12 cellular contexts compared by ENCODE assay signal in the genomic region with DNA sequence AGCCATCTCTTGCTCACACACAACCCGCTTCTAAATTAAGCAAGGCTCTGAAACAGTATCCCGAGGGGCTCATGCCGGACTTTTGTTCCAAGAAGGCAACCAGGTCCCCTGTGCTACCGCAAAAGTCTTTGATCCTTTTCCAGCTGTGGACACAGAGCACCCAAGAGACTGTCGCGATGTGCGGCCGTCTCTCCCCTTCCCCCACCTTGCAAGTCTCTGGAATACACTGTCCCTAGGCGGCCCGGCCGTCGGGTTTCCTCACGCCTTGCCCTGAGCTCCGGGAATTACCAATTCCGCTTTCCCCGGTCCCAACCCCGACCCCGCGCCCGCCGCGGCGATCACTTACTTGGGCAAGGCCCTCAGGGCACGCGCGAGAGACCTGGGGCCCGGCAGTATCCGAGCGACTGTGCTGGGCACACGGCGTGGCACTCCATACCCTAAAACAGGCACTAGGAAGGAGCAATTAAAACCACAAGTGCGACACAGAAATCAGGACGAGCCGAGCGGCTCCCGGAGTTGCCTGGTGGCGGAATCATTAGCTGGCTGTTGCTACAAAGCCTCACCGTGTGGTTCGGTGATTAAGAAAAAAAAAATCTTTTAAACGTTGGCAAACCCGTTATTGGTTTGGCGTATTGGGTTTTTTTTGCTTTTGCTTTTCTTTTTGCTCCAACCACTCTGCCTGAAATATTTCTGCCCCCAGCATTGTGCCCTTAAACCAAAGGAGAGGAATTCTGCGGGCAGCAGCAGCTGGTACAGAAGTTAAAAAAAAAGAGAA. TPM values are rescaled to one million over a fixed set of nuclear protein-coding genes. Genes with fewer than 3 reads are reported as not detected.
A peak's percentile ranks its signal among the peaks of the same experiment; 100 is the strongest.
DNase-seq lines count a peak whose midpoint lies in the region; ATAC-seq and TF ChIP-seq lines count a peak whose summit lies in the region.
"Had no signal": no experiment of that assay in that cellular context is flagged by ENCODE, and none has a peak within 500 bp of the region (broad histone marks: within the 10 kb centered on the region; RNA-seq: fewer than 3 reads in every experiment).

No MANE protein-coding gene starts in this region.

- ATAC-seq in HG03432 (IDR thresholded peaks at IDR 0.05; ENCODE audit: unreplicated experiment), result no peak
- ATAC-seq: A549 had no signal

- H3K79me2 ChIP-seq in MM.1S (ENCODE audit: low read length) (no peaks in the 10 kb centered on the region), osteoblast (ENCODE audit: insufficient read depth, low read length) (peaks cover 17% of the 10 kb centered on the region)

- no peak overlapping the region for H3K27ac Mint-ChIP-seq in dendritic cell treated with granulocyte-macrophage colony-stimulating factor and Interleukin-4, amounts not matched to agents 40 ng/mL and 50 ng/mL, for 4 days

- peak overlapping the region; percentile 98 for H3K4me2 ChIP-seq in MM.1S (ENCODE audit: low read depth, low read length)
- H3K4me2 ChIP-seq in osteoblast (ENCODE audit: insufficient read depth, low read length), result peak overlapping the region; percentile 93
- H3K4me2 ChIP-seq: A549 had no signal

- H3K36me3 ChIP-seq in MM.1S (replicated peaks; ENCODE audit: insufficient read depth, low read length), result no peaks in the 10 kb centered on the region
- no peaks in the 10 kb centered on the region for H3K36me3 ChIP-seq in osteoblast (ENCODE audit: insufficient read depth, low read length)
- no peaks in the 10 kb centered on the region for H3K36me3 ChIP-seq in effector memory CD4-positive, alpha-beta T cell (ENCODE audit: control insufficient read depth, insufficient read depth, low read length)
- H3K36me3 ChIP-seq: Peyer's patch had no signal

- intact Hi-C loops in dendritic cell treated with granulocyte-macrophage colony-stimulating factor and Interleukin-4, amounts not matched to agents 40 ng/mL and 50 ng/mL, for 4 days (cut with micrococcal nuclease), result loop anchor here (5.0 kb wide), 1 partner anchor 126 kb away; no protein-coding TSS in a partner anchor

- H3K36me3 Mint-ChIP-seq in dendritic cell treated with granulocyte-macrophage colony-stimulating factor and Interleukin-4, amounts not matched to agents 40 ng/mL and 50 ng/mL, for 4 days (ENCODE audit: low read depth), result no peaks in the 10 kb centered on the region

- H3K9me3 ChIP-seq in MM.1S (replicated peaks; ENCODE audit: insufficient read depth, low read length), result no peaks in the 10 kb centered on the region
- no peaks in the 10 kb centered on the region for H3K9me3 ChIP-seq in osteoblast (ENCODE audit: low read depth, low read length)
- H3K9me3 ChIP-seq in effector memory CD4-positive, alpha-beta T cell (ENCODE audit: control insufficient read depth, low read length), result no peaks in the 10 kb centered on the region
- H3K9me3 ChIP-seq: A549 had no signal

- H3K9me2 ChIP-seq in MM.1S (replicated peaks; ENCODE audit: insufficient read depth, low read length), result no peaks in the 10 kb centered on the region

- H3F3A ChIP-seq in MM.1S (ENCODE audit: insufficient read depth, low read length), result no peaks in the 10 kb centered on the region

- no peak overlapping the region for H3K27ac ChIP-seq in MM.1S (ENCODE audit: low read length)
- peak overlapping the region; percentile 23 for H3K27ac ChIP-seq in osteoblast (ENCODE audit: low read depth, low read length)
- no peak overlapping the region for H3K27ac ChIP-seq in effector memory CD4-positive, alpha-beta T cell (ENCODE audit: insufficient read depth, low read length, poor library complexity, severe bottlenecking)
- H3K27ac ChIP-seq: A549, Peyer's patch had no signal

- H3K9ac ChIP-seq in MM.1S (ENCODE audit: low read length), result no peak overlapping the region

- no peak for TF ChIP-seq CTCF in MM.1S (IDR thresholded peaks at IDR 0.05; ENCODE audit: low read length)
- no peak for TF ChIP-seq CTCF in osteoblast (IDR thresholded peaks at IDR 0.05; ENCODE audit: extremely low read depth, low read depth, low read length)

- H4K20me1 ChIP-seq in MM.1S (ENCODE audit: insufficient read depth, low read length) (no peaks in the 10 kb centered on the region), osteoblast (ENCODE audit: insufficient read depth, low read length) (no peaks in the 10 kb centered on the region)

- DNase-seq in NCI-H146 (lab: John Stamatoyannopoulos, UW), result peak; percentile 49
- no peak for DNase-seq in NCI-H146 treated with DMSO at 0.1 percent for 48 hours (lab: John Stamatoyannopoulos, UW; ENCODE audit: unreplicated experiment)
- no peak for DNase-seq in MM.1S
- peak; percentile 93 for DNase-seq in osteoblast (ENCODE audit: insufficient read length, low spot score, missing footprints)
- no peak for DNase-seq in LoVo (ENCODE audit: low spot score)
- DNase-seq in effector memory CD4-positive, alpha-beta T cell, result no peak
- DNase-seq: activated CD8-positive, alpha-beta memory T cell treated with anti-CD3 and anti-CD28 coated beads for 24 hours; Peyer's patch had no signal

- H3K4me3 Mint-ChIP-seq in dendritic cell treated with granulocyte-macrophage colony-stimulating factor and Interleukin-4, amounts not matched to agents 40 ng/mL and 50 ng/mL, for 4 days, result peak overlapping the region; percentile 37

- H2AFZ ChIP-seq in MM.1S (ENCODE audit: low read length) (peak overlapping the region; percentile 49), osteoblast (ENCODE audit: low read length) (peak overlapping the region; percentile 91)

- peaks cover 72% of the 10 kb centered on the region for H3K4me1 Mint-ChIP-seq in dendritic cell treated with granulocyte-macrophage colony-stimulating factor and Interleukin-4, amounts not matched to agents 40 ng/mL and 50 ng/mL, for 4 days (ENCODE audit: low read depth)

- H3K4me1 ChIP-seq in MM.1S (ENCODE audit: low read length) (0 out of 2 replicates have a peak, but pooled peaks cover 6% of the 10 kb centered on the region), osteoblast (ENCODE audit: insufficient read depth, low read length) (peaks cover 35% of the 10 kb centered on the region)
- peaks cover 45% of the 10 kb centered on the region for H3K4me1 ChIP-seq in effector memory CD4-positive, alpha-beta T cell (ENCODE audit: control insufficient read depth, insufficient read depth, low read length, poor library complexity, severe bottlenecking)
- H3K4me1 ChIP-seq: A549 had no signal

- H3K27me3 Mint-ChIP-seq in dendritic cell treated with granulocyte-macrophage colony-stimulating factor and Interleukin-4, amounts not matched to agents 40 ng/mL and 50 ng/mL, for 4 days, result peaks cover 98% of the 10 kb centered on the region

- no peaks in the 10 kb centered on the region for H3K9me3 Mint-ChIP-seq in dendritic cell treated with granulocyte-macrophage colony-stimulating factor and Interleukin-4, amounts not matched to agents 40 ng/mL and 50 ng/mL, for 4 days

- H3K27me3 ChIP-seq in MM.1S (replicated peaks; ENCODE audit: insufficient read depth, low read length), result peaks cover 66% of the 10 kb centered on the region
- peaks cover 24% of the 10 kb centered on the region for H3K27me3 ChIP-seq in osteoblast (ENCODE audit: insufficient read depth, low read length)
- peaks cover 88% of the 10 kb centered on the region for H3K27me3 ChIP-seq in effector memory CD4-positive, alpha-beta T cell (replicated peaks; ENCODE audit: control insufficient read depth, insufficient read depth, low read length, poor library complexity, severe bottlenecking)

- H3K4me3 ChIP-seq in MM.1S (ENCODE audit: low read length) (peak overlapping the region; percentile 75), osteoblast (ENCODE audit: insufficient read depth, low read length) (peak overlapping the region; percentile 78)
- H3K4me3 ChIP-seq in effector memory CD4-positive, alpha-beta T cell (ENCODE audit: insufficient read depth, low read depth, low read length, poor library complexity, severe bottlenecking), result no peak overlapping the region
- H3K4me3 ChIP-seq: A549, Peyer's patch had no signal

RNA-seq across cellular contexts. Expression of a gene that starts 2.2 kb away (rescaled TPM):
- 1.8 and 2.4 TPM in 2 replicates for total RNA-seq in osteoblast
- total RNA-seq: Peyer's patch had no signal

RNA-seq across cellular contexts. Expression of a gene that starts 19.6 kb away (rescaled TPM):
- 0.36 and 0.59 TPM in 2 replicates for total RNA-seq in osteoblast
- total RNA-seq: dermis microvascular lymphatic vessel endothelial cell, Peyer's patch had no signal

Comparison
In these comparisons a context has a peak if more than half of its experiments do, and no peak if none do; other contexts are left out.
1. DNase-seq: peak in NCI-H146 (single experiment) and osteoblast (single experiment); none in NCI-H146 treated with DMSO at 0.1 percent for 48 hours (single experiment), MM.1S (single experiment), LoVo (single experiment) and effector memory CD4-positive, alpha-beta T cell (0 of 3).